In genomic region chr6:136410201-136411027, GRCh38 we compare ENCODE assay signal across 16 cellular contexts.
DNase-seq lines count a peak whose midpoint lies in the region; ATAC-seq and TF ChIP-seq lines count a peak whose summit lies in the region.
"Had no signal": no experiment of that assay in that cellular context is flagged by ENCODE, and none has a peak within 500 bp of the region (broad histone marks: within the 10 kb centered on the region; RNA-seq: fewer than 3 reads in every experiment).

No MANE protein-coding gene starts in this region.

- peak; percentile 62 to 64 for ATAC-seq in activated T-cell treated with anti-CD3 and anti-CD28 coated beads, Interleukin-2, amount 50 U/mL, for 72 hours (replicated peaks in 1 of 2)
- ATAC-seq in HG02571 (IDR thresholded peaks at IDR 0.05; ENCODE audit: unreplicated experiment), result peak; percentile 73
- ATAC-seq: T-cell had no signal

- no peaks in the 10 kb centered on the region for H4K20me1 ChIP-seq in MM.1S (ENCODE audit: insufficient read depth, low read length)

- H3K9me3 ChIP-seq in MM.1S (replicated peaks; ENCODE audit: insufficient read depth, low read length), result no peaks in the 10 kb centered on the region
- H3K9me3 ChIP-seq: breast epithelium, MG63, ovary had no signal

- H3K4me1 Mint-ChIP-seq in activated T-cell treated with anti-CD3 and anti-CD28 coated beads, Interleukin-2, amount 50 U/mL, for 72 hours (ENCODE audit: low read depth), result peaks cover 9% of the 10 kb centered on the region
- H3K4me1 Mint-ChIP-seq: T-cell had no signal

- no peaks in the 10 kb centered on the region for H3K36me3 Mint-ChIP-seq in activated T-cell treated with anti-CD3 and anti-CD28 coated beads, Interleukin-2, amount 50 U/mL, for 72 hours (ENCODE audit: insufficient read depth in 2 of 2)
- H3K36me3 Mint-ChIP-seq: T-cell had no signal

- no peaks in the 10 kb centered on the region for H3K9me2 ChIP-seq in MM.1S (replicated peaks; ENCODE audit: insufficient read depth, low read length)

- DNase-seq in activated T-cell treated with anti-CD3 and anti-CD28 coated beads, Interleukin-2, amount 50 U/mL, for 72 hours, result no peak
- no peak for DNase-seq in activated T-cell treated with anti-CD3 and anti-CD28 coated beads, Interleukin-2, amount 50 U/mL, for 1 hour
- DNase-seq in MM.1S (peak; percentile 36), mucosa of gallbladder (ENCODE audit: low spot score) (no peak), NCI-H1694 treated with DMSO at 0.1 percent for 48 hours (lab: John Stamatoyannopoulos, UW) (no peak)
- DNase-seq in effector CD4-positive, alpha-beta T cell, result no peak
- DNase-seq: DND-41; foreskin melanocyte; MG63; NCI-H774; ovary; stimulated activated CD4-positive, alpha-beta T cell treated with anti-CD3 and anti-CD28 coated beads, Interleukin-4, amount 100 ng/mL, for 1 hour; T-cell had no signal

- H3F3A ChIP-seq in MM.1S (ENCODE audit: insufficient read depth, low read length), result peaks cover 8% of the 10 kb centered on the region

- no peaks in the 10 kb centered on the region for H3K79me2 ChIP-seq in MM.1S (ENCODE audit: low read length)

- no peaks in the 10 kb centered on the region for H3K9me3 Mint-ChIP-seq in activated T-cell treated with anti-CD3 and anti-CD28 coated beads, Interleukin-2, amount 50 U/mL, for 72 hours
- H3K9me3 Mint-ChIP-seq: T-cell had no signal

- H3K4me3 Mint-ChIP-seq in activated T-cell treated with anti-CD3 and anti-CD28 coated beads, Interleukin-2, amount 50 U/mL, for 72 hours, result no peak overlapping the region
- H3K4me3 Mint-ChIP-seq: T-cell had no signal

- H3K27ac Mint-ChIP-seq in activated T-cell treated with anti-CD3 and anti-CD28 coated beads, Interleukin-2, amount 50 U/mL, for 72 hours, result peak overlapping the region; percentile 11
- H3K27ac Mint-ChIP-seq: T-cell had no signal

- H3K27me3 Mint-ChIP-seq in activated T-cell treated with anti-CD3 and anti-CD28 coated beads, Interleukin-2, amount 50 U/mL, for 72 hours (ENCODE audit: low read depth), result peaks cover 7% of the 10 kb centered on the region

- TF ChIP-seq CTCF in MM.1S (IDR thresholded peaks at IDR 0.05; ENCODE audit: low read length), result no peak

- no peaks in the 10 kb centered on the region for H3K27me3 ChIP-seq in MM.1S (replicated peaks; ENCODE audit: insufficient read depth, low read length)
- H3K27me3 ChIP-seq: breast epithelium, MG63, ovary had no signal

- H3K27ac ChIP-seq in MM.1S (ENCODE audit: low read length) (peak overlapping the region; percentile 62), temporal lobe (ENCODE audit: low read depth, low read length) (peak overlapping the region; percentile 47)
- H3K27ac ChIP-seq: ovary had no signal

- H3K4me1 ChIP-seq in MM.1S (ENCODE audit: low read length), result peaks cover 30% of the 10 kb centered on the region
- H3K4me1 ChIP-seq: breast epithelium had no signal

- H3K36me3 ChIP-seq in MM.1S (replicated peaks; ENCODE audit: insufficient read depth, low read length), result no peaks in the 10 kb centered on the region
- H3K36me3 ChIP-seq: breast epithelium, MG63, ovary had no signal

- H3K4me3 ChIP-seq in MM.1S (ENCODE audit: low read length), result no peak overlapping the region
- H3K4me3 ChIP-seq: breast epithelium, MG63, ovary had no signal

- peak overlapping the region; percentile 37 for H3K4me2 ChIP-seq in MM.1S (ENCODE audit: low read depth, low read length)

- no peak overlapping the region for H3K9ac ChIP-seq in MM.1S (ENCODE audit: low read length)

- no peak overlapping the region for H2AFZ ChIP-seq in MM.1S (ENCODE audit: low read length)
